13 cellular contexts compared by ENCODE assay signal in the genomic region with DNA sequence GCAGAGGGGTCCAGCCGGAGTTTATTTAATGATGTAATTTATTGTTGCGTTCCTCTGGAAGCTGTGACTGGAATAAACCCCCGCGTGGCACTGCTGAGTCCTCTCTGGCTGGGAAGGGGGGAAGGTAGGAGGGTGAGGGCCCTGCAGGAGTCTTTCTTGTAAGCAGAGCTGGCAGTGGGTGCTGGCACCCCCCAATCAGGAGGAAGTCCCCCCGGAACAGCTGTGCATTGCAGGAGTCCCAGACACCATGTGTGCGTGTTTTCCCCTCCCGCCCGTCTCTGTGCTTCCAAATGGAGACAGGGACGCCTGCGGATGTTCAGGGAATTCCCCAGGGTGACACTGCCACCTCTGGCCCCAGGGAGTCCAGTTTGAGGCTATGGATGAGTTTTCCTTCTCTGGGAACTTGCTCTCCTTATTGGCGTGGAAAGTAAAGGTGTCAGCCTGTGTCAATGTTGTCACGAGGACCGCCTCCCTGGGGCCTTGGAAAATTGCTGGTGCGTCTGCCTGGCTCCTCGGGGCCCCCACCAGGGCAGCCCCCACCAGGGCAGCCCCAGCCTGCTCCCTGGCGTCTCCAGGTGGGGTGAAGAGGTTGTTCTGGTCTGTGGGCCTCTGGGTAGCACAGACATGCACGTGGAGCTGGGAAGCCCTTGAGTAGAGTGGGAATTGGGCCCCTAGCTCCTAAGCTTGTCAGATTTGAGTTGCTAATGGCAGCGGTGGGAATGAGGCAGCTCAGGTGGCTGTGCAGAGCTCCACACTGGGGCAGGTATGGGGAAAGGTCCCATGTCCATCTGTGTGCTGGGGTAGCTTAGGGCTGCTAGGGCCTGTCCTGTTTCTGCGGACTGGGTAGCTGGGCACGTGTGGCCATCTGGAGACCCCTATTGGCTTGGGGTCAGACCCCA. TPM values are rescaled to one million over a fixed set of nuclear protein-coding genes. Genes with fewer than 3 reads are reported as not detected.
DNase-seq lines count a peak whose midpoint lies in the region; ATAC-seq, FAIRE-seq and TF ChIP-seq lines count a peak whose summit lies in the region.
"Had no signal": no experiment of that assay in that cellular context is flagged by ENCODE, and none has a peak within 500 bp of the region (broad histone marks: within the 10 kb centered on the region; RNA-seq: fewer than 3 reads in every experiment).

No MANE protein-coding gene starts in this region.

- DNase-seq in DMS53 treated with DMSO at 0.1 percent for 48 hours (lab: John Stamatoyannopoulos, UW; ENCODE audit: unreplicated experiment) (peak; percentile 68), LHCN-M2 (ENCODE audit: low read depth) (peak; percentile 51), K562 (ENCODE audit: extremely low read depth in 1 of 4, low spot score in 3 of 4) (no peak), psoas muscle (no peak), GM19238 (ENCODE audit: insufficient read length, low spot score) (no peak)
- no peak for DNase-seq in stimulated activated CD4-positive, alpha-beta T cell treated with anti-CD3 and anti-CD28 coated beads, Interleukin-4, amount 100 ng/mL, for 4 hours
- DNase-seq: erythroblast; NCI-H1694 treated with DMSO at 0.1 percent for 48 hours; stimulated activated CD4-positive, alpha-beta T cell treated with anti-CD3 and anti-CD28 coated beads, Interleukin-15, amount 100 ng/mL, for 24 hours had no signal

- no TSS peak for BruUV-seq in K562 (replicated peaks; lab: Mats Ljungman, UMichigan)

- H3K79me2 ChIP-seq in K562 (ENCODE audit: control insufficient read depth, insufficient read depth, low read length), result no peaks in the 10 kb centered on the region

- no peak overlapping the region for H2AFZ ChIP-seq in K562 (ENCODE audit: low read depth, low read length)

- peak in 2 of 3 experiments; percentile 22 to 27; a peak in 1 of 6 replicates for TF ChIP-seq CTCF in K562 (IDR thresholded peaks at IDR 0.05 in 2 of 3, conservative IDR thresholded peaks at IDR 0.05 in 1 of 3; ENCODE audit: insufficient read depth in 2 of 3, low read depth in 1 of 3, low read length in 3 of 3)
- TF ChIP-seq CTCF in psoas muscle (IDR thresholded peaks at IDR 0.05), result no peak

- CTCF ChIA-PET in K562 (lab: Yijun Ruan, JAX; ENCODE audit: low intra/inter-chr PET ratio), result no interaction called here

- TF ChIP-seq RAD21 in K562 (CRISPR knock-in tag; conservative IDR thresholded peaks at IDR 0.05 in 1 of 2, IDR thresholded peaks at IDR 0.05 in 1 of 2), result peak in 1 of 2 experiments; percentile 31; a peak in 1 of 4 replicates

- no peak for ATAC-seq in K562
- peak in 1 of 4 donors; percentile 16 for ATAC-seq in psoas muscle
- ATAC-seq in GM21723 (IDR thresholded peaks at IDR 0.05; ENCODE audit: unreplicated experiment), result no peak
- ATAC-seq: stimulated activated memory B cell treated with anti-CD40 and anti-IgM and Interleukin-4, amounts not matched to agents 10 μg/mL and 1 μg/mL and 100 μg/mL, for 72 hours had no signal

- no peak for TF ChIP-seq POLR2A in K562 (conservative IDR thresholded peaks at IDR 0.05)

- WGBS in K562 (ENCODE audit: insufficient coverage, low coverage, missing lambda C conversion rate), result 11% methylated on average over 20 of the region's 20 CpGs
- 40 to 48% (median 41%) methylated on average over 19 to 20 of the region's 20 CpGs for WGBS in psoas muscle, 3 donors

- intact Hi-C loops in K562 (cut with micrococcal nuclease) (loop anchor here (5.0 kb wide), 2 partner anchors 94 to 114 kb away; no protein-coding TSS in a partner anchor), psoas muscle (cut with DNase I) (loop anchor here in 1 of 2 donors (5.0 kb wide), 1 partner anchor 79 kb away; no protein-coding TSS in a partner anchor)

- H3K4me2 ChIP-seq in K562 (ENCODE audit: insufficient read depth, low read length), result no peak overlapping the region

- no peaks in the 10 kb centered on the region for H3K27me3 ChIP-seq in K562 (ENCODE audit: control insufficient read depth in 2 of 2, insufficient read depth in 2 of 2, low read length in 2 of 2)
- H3K27me3 ChIP-seq in psoas muscle (ENCODE audit: insufficient read depth in 3 of 3, low read length in 2 of 3), result no peaks in the 10 kb centered on the region

- in situ Hi-C loops in K562 (cut with MboI), result loop anchor here (25.0 kb wide), 1 partner anchor 1951 kb away; the partner anchor contains the start of gene TRIM73

- H3K4me3 ChIP-seq in K562, result no peak overlapping the region
- H3K4me3 ChIP-seq in psoas muscle, result peak overlapping the region; percentile 47

- peaks cover 7% of the 10 kb centered on the region; the same call in 1 of the 2 replicates for H4K20me1 ChIP-seq in K562 (replicated peaks; ENCODE audit: control insufficient read depth, insufficient read depth, low read length)

- no peaks in the 10 kb centered on the region for H3K9me1 ChIP-seq in K562 (ENCODE audit: control insufficient read depth, insufficient read depth, low read length)

- H3K4me1 ChIP-seq in K562 (replicated peaks in 1 of 2; ENCODE audit: control insufficient read depth in 2 of 2, insufficient read depth in 2 of 2, low read length in 2 of 2) (peaks cover 0 to 47% of the 10 kb centered on the region in 2 experiments; a peak in 2 of 5 replicates), psoas muscle (peaks cover 21% of the 10 kb centered on the region)

- peak; percentile 65 for FAIRE-seq in K562 (lab: Jason Lieb, UNC)
- FAIRE-seq: bronchial epithelial cell, GM18507 had no signal

- TF ChIP-seq EP300 in K562 (IDR thresholded peaks at IDR 0.05; ENCODE audit: low read length), result no peak

- no peak overlapping the region for H3K9ac ChIP-seq in K562 (ENCODE audit: insufficient read depth in 1 of 2, low read depth in 2 of 2, low read length in 2 of 2)

- H3K27ac ChIP-seq in K562 (ENCODE audit: extremely low read depth, low read depth, low read length) (no peak overlapping the region), psoas muscle (no peak overlapping the region)

- POLR2A ChIA-PET in K562 (lab: Yijun Ruan, JAX), result no interaction called here

- H3K36me3 ChIP-seq in K562 (ENCODE audit: control insufficient read depth, insufficient read depth, low read length), result peaks cover 24% of the 10 kb centered on the region; the same call in 2 of the 3 replicates
- H3K36me3 ChIP-seq in psoas muscle (ENCODE audit: insufficient read depth in 1 of 2, low read depth in 1 of 2), result peaks cover 0 to 21% of the 10 kb centered on the region in 2 donors

- H3K9me3 ChIP-seq in K562 (replicated peaks; ENCODE audit: control insufficient read depth, insufficient read depth, low read depth, low read length) (no peaks in the 10 kb centered on the region), psoas muscle (no peaks in the 10 kb centered on the region)

TF ChIP-seq in K562, 482 proteins besides CTCF, POLR2A, EP300 and RAD21 (continues in another document):
- TF ChIP-seq AFF4 (CRISPR knock-in tag; IDR thresholded peaks at IDR 0.05), result no peak

RNA-seq across cellular contexts. Expression of gene FZD9, which starts 2.7 kb away (rescaled TPM):
- 0.64 and 1.1 TPM in 2 replicates for total RNA-seq in LHCN-M2 (2014; rRNA removed)
- 0.60 TPM for polyA plus RNA-seq in LHCN-M2 (2012)
- total RNA-seq in K562 (2011; cell fraction: chromatin; rRNA removed; ENCODE audit: low replicate concordance), result 0.28 and 2.8 TPM in 2 replicates
- 5.0 and 5.1 TPM in 2 replicates for total RNA-seq in K562 (2011; cell fraction: nucleolus; rRNA removed)
- 1.1 and 1.6 TPM in 2 replicates for total RNA-seq in K562 (2011; cell fraction: nucleoplasm; rRNA removed)
- 2.1 and 2.7 TPM in 2 replicates for total RNA-seq in K562 (2014; rRNA removed)
- 0.10 and 0.11 TPM in 2 replicates for total RNA-seq in K562 (2014; rRNA removed; fragmentation: Illumina TruSeq; extraction: Trizol)
- total RNA-seq in K562 (2015; rRNA removed; fragmentation: Illumina TruSeq; extraction: Trizol), result 0.33 and 0.34 TPM in 2 replicates
- 1.7 TPM in 2 replicates for total RNA-seq in K562 (2021)
- polyA plus RNA-seq in K562 (2011; rRNA removed), result 0.27 and 0.32 TPM in 2 replicates
- polyA plus RNA-seq in K562 (2011; cell fraction: cytosol; rRNA removed), result 0.44 and 2.1 TPM in 2 replicates
- 0.35 and 0.71 TPM in 2 replicates for polyA plus RNA-seq in K562 (2011; cell fraction: nucleus; rRNA removed)
- 0.32 and 0.55 TPM in 2 replicates for polyA plus RNA-seq in K562 (2012)
- 0.07 and 0.33 TPM in 2 replicates for polyA plus RNA-seq in K562 (2014; fragmentation: Illumina TruSeq; extraction: Trizol)
- not detected for polyA plus RNA-seq in K562 (2014; fragmentation: Nextera tagmentation; extraction: Ambion mirVana)
- polyA plus RNA-seq in K562 (2014; rRNA removed), result 0.46 and 0.82 TPM in 2 replicates
- polyA minus RNA-seq in K562 (2011; rRNA and poly(A)+ RNA removed), result 0.15 and 0.21 TPM in 2 replicates
- polyA minus RNA-seq in K562 (2011; cell fraction: cytosol; rRNA and poly(A)+ RNA removed), result 0.91 and 0.95 TPM in 2 replicates
- polyA minus RNA-seq in K562 (2011; cell fraction: nucleus; rRNA and poly(A)+ RNA removed), result 2.2 and 2.4 TPM in 2 replicates
- total RNA-seq in psoas muscle, result 10 to 100 TPM in 2 of 4 donors, 1 to 10 TPM in 2; 4.0 to 10.7 (median 7.5) TPM
- polyA plus RNA-seq in psoas muscle, result 10 to 100 TPM in 2 of 3 donors, 1 to 10 TPM in 1; 10.0 to 20.9 (median 19.1) TPM

Comparison
In these comparisons a context has a peak if more than half of its experiments do, and no peak if none do; other contexts are left out.
1. DNase-seq: peak in DMS53 treated with DMSO at 0.1 percent for 48 hours (single experiment) and LHCN-M2 (single experiment); none in K562 (0 of 4), psoas muscle (0 of 2), GM19238 (single experiment) and stimulated activated CD4-positive, alpha-beta T cell treated with anti-CD3 and anti-CD28 coated beads, Interleukin-4, amount 100 ng/mL, for 4 hours (0 of 2).